Comparison of ENCODE assay signal across 25 cellular contexts in genomic region chr1:94118013-94118412, GRCh38. TPM values are rescaled to one million over a fixed set of nuclear protein-coding genes. Genes with fewer than 3 reads are reported as not detected.
DNase-seq lines count a peak whose midpoint lies in the region; ATAC-seq, FAIRE-seq and TF ChIP-seq lines count a peak whose summit lies in the region.
"Had no signal": no experiment of that assay in that cellular context is flagged by ENCODE, and none has a peak within 500 bp of the region (broad histone marks: within the 10 kb centered on the region; RNA-seq: fewer than 3 reads in every experiment).

No MANE protein-coding gene starts in this region.

- H3K56ac ChIP-seq in H1 (replicated peaks; ENCODE audit: insufficient read length, low read depth, low read length): no peak overlapping the region

- H4K20me1 ChIP-seq in mammary epithelial cell (ENCODE audit: insufficient read depth, low read length) (no peaks in the 10 kb centered on the region), H1 (replicated peaks in 1 of 2; ENCODE audit: control insufficient read depth in 1 of 2, insufficient read depth in 2 of 2, low read length in 2 of 2) (no peaks in the 10 kb centered on the region)

- H3K4me1 ChIP-seq in breast epithelium: peaks cover 11 to 15% of the 10 kb centered on the region in 2 donors
- no peaks in the 10 kb centered on the region for H3K4me1 ChIP-seq in mammary epithelial cell (ENCODE audit: insufficient read depth, low read length)
- H3K4me1 ChIP-seq in H1 (replicated peaks in 1 of 4; ENCODE audit: control insufficient read depth in 3 of 4, insufficient read depth in 4 of 4, low read length in 3 of 4): peaks cover 0 to 22% (median 16%) of the 10 kb centered on the region in 4 experiments
- H3K4me1 ChIP-seq in mesodermal cell (ENCODE audit: control insufficient read depth, insufficient read depth, low read length, poor library complexity, severe bottlenecking): peaks cover 69% of the 10 kb centered on the region
- peaks cover 30 to 43% of the 10 kb centered on the region in 2 donors for H3K4me1 ChIP-seq in thyroid gland

- no peak overlapping the region for H3K4me3 Mint-ChIP-seq in activated naive CD4-positive, alpha-beta T cell treated with anti-CD3 and anti-CD28 coated beads for 36 hours
- no peak overlapping the region for H3K4me3 Mint-ChIP-seq in activated T-helper 17 cell treated with anti-CD3 and anti-CD28 coated beads, Interleukin-2, amount 50 U/mL, for 72 hours
- H3K4me3 Mint-ChIP-seq: activated CD4-positive, alpha-beta memory T cell treated with anti-CD3 and anti-CD28 coated beads, Interleukin-2, amount 10 ng/mL, durations not matched to agents 7 days and 5 days; CD8-positive, alpha-beta T cell; memory B cell; naive B cell; stimulated activated naive CD8-positive, alpha-beta T cell treated with anti-CD3 and anti-CD28 coated beads, Interleukin-15, amount 100 ng/mL, for 72 hours had no signal

- FAIRE-seq in H1 (lab: Jason Lieb, UNC): no peak
- FAIRE-seq: bronchial epithelial cell, G401.6, TTC549 had no signal

- H2BK12ac ChIP-seq in H1 (ENCODE audit: low read depth, low read length): no peak overlapping the region

- no peaks in the 10 kb centered on the region for H3K4me1 Mint-ChIP-seq in activated naive CD4-positive, alpha-beta T cell treated with anti-CD3 and anti-CD28 coated beads for 36 hours (ENCODE audit: low read depth)
- no peaks in the 10 kb centered on the region for H3K4me1 Mint-ChIP-seq in activated T-helper 17 cell treated with anti-CD3 and anti-CD28 coated beads, Interleukin-2, amount 50 U/mL, for 72 hours
- H3K4me1 Mint-ChIP-seq: activated CD4-positive, alpha-beta memory T cell treated with anti-CD3 and anti-CD28 coated beads, Interleukin-2, amount 10 ng/mL, durations not matched to agents 7 days and 5 days; memory B cell; naive B cell; stimulated activated naive CD8-positive, alpha-beta T cell treated with anti-CD3 and anti-CD28 coated beads, Interleukin-15, amount 100 ng/mL, for 72 hours had no signal

- H3K9ac ChIP-seq in mammary epithelial cell (ENCODE audit: insufficient read depth, low read length): no peak overlapping the region
- H3K9ac ChIP-seq in H1 (replicated peaks in 1 of 4; ENCODE audit: extremely low read depth in 1 of 4, low read depth in 3 of 4, low read length in 3 of 4): no peak overlapping the region

- no peak overlapping the region for H2AK5ac ChIP-seq in H1 (ENCODE audit: low read depth, low read length)

- H4K91ac ChIP-seq in H1 (replicated peaks; ENCODE audit: insufficient read length, low read length): no peak overlapping the region

- no peak overlapping the region for H2AFZ ChIP-seq in mammary epithelial cell (ENCODE audit: low read depth, low read length)
- no peak overlapping the region for H2AFZ ChIP-seq in H1 (ENCODE audit: low read length)

- POLR2A ChIA-PET in H1 (lab: Charles Lee; ENCODE audit: partially characterized antibody): no interaction called here

- H3K9me3 ChIP-seq in breast epithelium (no peaks in the 10 kb centered on the region), mammary epithelial cell (replicated peaks; ENCODE audit: insufficient read depth, low read length) (no peaks in the 10 kb centered on the region), H1 (ENCODE audit: insufficient read depth in 2 of 2, low read depth in 1 of 2, low read length in 1 of 2) (no peaks in the 10 kb centered on the region), mesodermal cell (ENCODE audit: control insufficient read depth, low read length) (no peaks in the 10 kb centered on the region), thyroid gland (no peaks in the 10 kb centered on the region)
- H3K9me3 ChIP-seq: tibial artery had no signal

- H3K23ac ChIP-seq in H1 (ENCODE audit: insufficient read length): no peak overlapping the region

- no peaks in the 10 kb centered on the region for H3K79me2 ChIP-seq in mammary epithelial cell (ENCODE audit: insufficient read depth, low read length)
- no peaks in the 10 kb centered on the region for H3K79me2 ChIP-seq in H1 (ENCODE audit: control insufficient read depth in 1 of 2, insufficient read depth in 2 of 2, low read length in 2 of 2)

- no peak overlapping the region for H3K4me2 ChIP-seq in mammary epithelial cell (ENCODE audit: insufficient read depth, low read depth, low read length)
- no peak overlapping the region for H3K4me2 ChIP-seq in H1 (ENCODE audit: insufficient read depth in 1 of 2, low read depth in 2 of 2, low read length in 2 of 2)

- no peak for TF ChIP-seq EP300 in H1 (IDR thresholded peaks at IDR 0.05; ENCODE audit: borderline replicate concordance in 1 of 2, low read depth in 2 of 2, low read length in 2 of 2)

- dilution Hi-C loops in mammary epithelial cell (cut with HindIII; ENCODE audit: low sequenced_read_pairs): loop anchor here (5.0 kb wide), 1 partner anchor 41 kb away; no protein-coding TSS in a partner anchor

- no peak overlapping the region for H3K4me3 ChIP-seq in breast epithelium
- no peak overlapping the region for H3K4me3 ChIP-seq in mammary epithelial cell (replicated peaks in 1 of 3; ENCODE audit: insufficient read depth in 1 of 3, low read depth in 2 of 3, low read length in 3 of 3)
- H3K4me3 ChIP-seq in H1 (ENCODE audit: extremely low read depth in 1 of 4, insufficient read depth in 2 of 4, low read depth in 3 of 4, low read length in 4 of 4): no peak overlapping the region
- no peak overlapping the region for H3K4me3 ChIP-seq in mesodermal cell (ENCODE audit: extremely low read depth, insufficient read depth, low read length, poor library complexity, severe bottlenecking)
- no peak overlapping the region for H3K4me3 ChIP-seq in thyroid gland (replicated peaks in 1 of 3)
- H3K4me3 ChIP-seq: tibial artery had no signal

- no peak overlapping the region for H3K4ac ChIP-seq in H1 (replicated peaks; ENCODE audit: insufficient read length, low read depth, low read length)

- H3K27me3 ChIP-seq in breast epithelium (no peaks in the 10 kb centered on the region), mammary epithelial cell (ENCODE audit: insufficient read depth, low read length) (no peaks in the 10 kb centered on the region), H1 (replicated peaks in 1 of 4; ENCODE audit: control insufficient read depth in 3 of 4, extremely low read depth in 1 of 4, insufficient read depth in 3 of 4, low read length in 3 of 4) (peaks cover 10 to 33% (median 20%) of the 10 kb centered on the region in 4 experiments), thyroid gland (no peaks in the 10 kb centered on the region)
- H3K27me3 ChIP-seq: tibial artery had no signal

- in situ Hi-C loops in mammary epithelial cell (cut with MboI; ENCODE audit: low sequenced_read_pairs in 2 of 2): no loop called here

- H4K8ac ChIP-seq in H1 (ENCODE audit: extremely low read depth, insufficient read depth, low read length): no peak overlapping the region

- no peak overlapping the region for H3K14ac ChIP-seq in H1 (ENCODE audit: insufficient read length)

- CTCF ChIA-PET in mammary epithelial cell (lab: Charles Lee; ENCODE audit: low non-redundant PET): no interaction called here
- CTCF ChIA-PET in H1 (lab: Charles Lee; ENCODE audit: partially characterized antibody): interaction anchor here (0.7 to 1.6 kb wide), 3 partner anchors 16 to 37 kb away, joined by 3 to 5 read pairs (median 3); no protein-coding TSS in a partner anchor
- CTCF ChIA-PET in activated naive CD4-positive, alpha-beta T cell treated with anti-CD3 and anti-CD28 coated beads for 36 hours (lab: Charles Lee): no interaction called here

- intact Hi-C loops in breast epithelium (cut with DNase I; ENCODE audit: low total_unique reads) (no loop called here), mammary epithelial cell (cut with micrococcal nuclease) (no loop called here), thyroid gland (cut with DNase I) (no loop called here)
- intact Hi-C loops in activated naive CD4-positive, alpha-beta T cell treated with anti-CD3 and anti-CD28 coated beads for 36 hours (cut with micrococcal nuclease): no loop called here

- no peaks in the 10 kb centered on the region for H3K36me3 ChIP-seq in breast epithelium
- no peaks in the 10 kb centered on the region for H3K36me3 ChIP-seq in mammary epithelial cell (ENCODE audit: insufficient read depth, low read length)
- no peaks in the 10 kb centered on the region for H3K36me3 ChIP-seq in H1 (ENCODE audit: control insufficient read depth in 2 of 4, insufficient read depth in 4 of 4, low read length in 3 of 4)
- H3K36me3 ChIP-seq in mesodermal cell (ENCODE audit: control insufficient read depth, insufficient read depth, low read length): no peaks in the 10 kb centered on the region
- H3K36me3 ChIP-seq in thyroid gland: no peaks in the 10 kb centered on the region
- H3K36me3 ChIP-seq: tibial artery had no signal

- no peak overlapping the region for H2BK5ac ChIP-seq in H1 (ENCODE audit: low read depth, low read length)

- H3K27ac Mint-ChIP-seq in activated naive CD4-positive, alpha-beta T cell treated with anti-CD3 and anti-CD28 coated beads for 36 hours: no peak overlapping the region
- no peak overlapping the region for H3K27ac Mint-ChIP-seq in activated T-helper 17 cell treated with anti-CD3 and anti-CD28 coated beads, Interleukin-2, amount 50 U/mL, for 72 hours
- H3K27ac Mint-ChIP-seq: activated CD4-positive, alpha-beta memory T cell treated with anti-CD3 and anti-CD28 coated beads, Interleukin-2, amount 10 ng/mL, durations not matched to agents 7 days and 5 days; CD8-positive, alpha-beta T cell; memory B cell; naive B cell; stimulated activated naive CD8-positive, alpha-beta T cell treated with anti-CD3 and anti-CD28 coated beads, Interleukin-15, amount 100 ng/mL, for 72 hours had no signal

- 0 out of 2 replicates have a peak overlapping the region, but pooled peaks have one; percentile 6 for H2BK20ac ChIP-seq in H1 (ENCODE audit: low read length)

- H3K18ac ChIP-seq in H1 (ENCODE audit: extremely low read depth, low read length): no peak overlapping the region

- no peaks in the 10 kb centered on the region for H3K9me3 Mint-ChIP-seq in activated naive CD4-positive, alpha-beta T cell treated with anti-CD3 and anti-CD28 coated beads for 36 hours
- H3K9me3 Mint-ChIP-seq in activated T-helper 17 cell treated with anti-CD3 and anti-CD28 coated beads, Interleukin-2, amount 50 U/mL, for 72 hours: no peaks in the 10 kb centered on the region
- H3K9me3 Mint-ChIP-seq: activated CD4-positive, alpha-beta memory T cell treated with anti-CD3 and anti-CD28 coated beads, Interleukin-2, amount 10 ng/mL, durations not matched to agents 7 days and 5 days; CD8-positive, alpha-beta T cell; memory B cell; stimulated activated naive CD8-positive, alpha-beta T cell treated with anti-CD3 and anti-CD28 coated beads, Interleukin-15, amount 100 ng/mL, for 72 hours had no signal

- H3K79me1 ChIP-seq in H1 (ENCODE audit: low read depth, low read length): no peaks in the 10 kb centered on the region

- DNase-seq in breast epithelium (ENCODE audit: low spot score in 2 of 2): no peak
- no peak for DNase-seq in mammary epithelial cell
- no peak for DNase-seq in H1 (ENCODE audit: low read depth in 1 of 2, low spot score in 2 of 2)
- no peak for DNase-seq in thyroid gland
- no peak for DNase-seq in activated naive CD4-positive, alpha-beta T cell treated with anti-CD3 and anti-CD28 coated beads for 36 hours
- no peak for DNase-seq in cerebellar cortex (ENCODE audit: low spot score)
- DNase-seq: activated CD4-positive, alpha-beta memory T cell treated with anti-CD3 and anti-CD28 coated beads, Interleukin-2, amount 10 ng/mL, durations not matched to agents 7 days and 5 days; activated CD4-positive, CD25-positive, alpha-beta regulatory T cell treated with anti-CD3 and anti-CD28 coated beads, Interleukin-2, amount 50 U/mL, for 72 hours; activated gamma-delta T cell treated with Interleukin-2 at 50 U/mL for 16 hours; CD8-positive, alpha-beta T cell; cortex of kidney; naive B cell; NCI-H1694; NCI-H2171; NCI-H526; stimulated activated naive CD8-positive, alpha-beta T cell treated with anti-CD3 and anti-CD28 coated beads, Interleukin-15, amount 100 ng/mL, for 72 hours; tibial artery had no signal

- BruUV-seq in mammary epithelial cell (replicated peaks; lab: Mats Ljungman, UMichigan): no TSS peak

- 64% methylated on average over 5 of the region's 7 CpGs for WGBS in mammary epithelial cell (ENCODE audit: low coverage, missing lambda C conversion rate)
- WGBS in H1 (ENCODE audit: extremely low coverage in 1 of 2, insufficient coverage in 1 of 2, insufficient read length in 1 of 2, insufficient replicate concordance in 2 of 2, low coverage in 1 of 2, low lambda C conversion rate in 2 of 2, missing lambda C conversion rate in 1 of 2), 2 experiments: 80% methylated on average over 7 of the region's 7 CpGs; no CpG with 5 or more reads in 1 of the 2 experiments
- 67 to 92% methylated on average over 2 to 3 of the region's 7 CpGs for WGBS in mesodermal cell (ENCODE audit: insufficient coverage in 2 of 2), 2 experiments
- WGBS in thyroid gland, 2 donors: 67 to 72% methylated on average over 7 of the region's 7 CpGs

- no peak for ATAC-seq in activated T-helper 17 cell treated with anti-CD3 and anti-CD28 coated beads, Interleukin-2, amount 50 U/mL, for 72 hours (replicated peaks)
- ATAC-seq: CD8-positive, alpha-beta T cell; stimulated activated naive CD8-positive, alpha-beta T cell treated with anti-CD3 and anti-CD28 coated beads, Interleukin-15, amount 100 ng/mL, for 72 hours had no signal

- peaks cover 3% of the 10 kb centered on the region for H3K27me3 Mint-ChIP-seq in activated naive CD4-positive, alpha-beta T cell treated with anti-CD3 and anti-CD28 coated beads for 36 hours (ENCODE audit: low read depth)
- H3K27me3 Mint-ChIP-seq in activated T-helper 17 cell treated with anti-CD3 and anti-CD28 coated beads, Interleukin-2, amount 50 U/mL, for 72 hours: peaks cover 24% of the 10 kb centered on the region
- H3K27me3 Mint-ChIP-seq: stimulated activated naive CD8-positive, alpha-beta T cell treated with anti-CD3 and anti-CD28 coated beads, Interleukin-15, amount 100 ng/mL, for 72 hours had no signal

- no peak for TF ChIP-seq RAD21 in H1 (IDR thresholded peaks at IDR 0.05 in 1 of 2, conservative IDR thresholded peaks at IDR 0.05 in 1 of 2; ENCODE audit: low read depth in 2 of 2, low read length in 2 of 2)

- 0 out of 2 replicates have a peak overlapping the region, but pooled peaks have one; percentile 51 for H2BK15ac ChIP-seq in H1 (ENCODE audit: low read length)

- no peaks in the 10 kb centered on the region for H3K23me2 ChIP-seq in H1 (ENCODE audit: low read depth, low read length)

- TF ChIP-seq CTCF in breast epithelium (IDR thresholded peaks at IDR 0.05): no peak
- TF ChIP-seq CTCF in mammary epithelial cell (conservative IDR thresholded peaks at IDR 0.05 in 1 of 2, IDR thresholded peaks at IDR 0.05 in 1 of 2; ENCODE audit: extremely low read depth in 1 of 2, insufficient read depth in 1 of 2, low read depth in 1 of 2, low read length in 2 of 2): no peak
- no peak for TF ChIP-seq CTCF in H1 (IDR thresholded peaks at IDR 0.05; ENCODE audit: control extremely low read depth in 1 of 3, insufficient read depth in 1 of 3, low read depth in 1 of 3, low read length in 3 of 3)
- TF ChIP-seq CTCF in thyroid gland (IDR thresholded peaks at IDR 0.05): no peak

- H3K27ac ChIP-seq in breast epithelium (peak overlapping the region; percentile 51 to 61), mammary epithelial cell (ENCODE audit: insufficient read depth, low read depth, low read length) (no peak overlapping the region), H1 (ENCODE audit: low read depth, low read length) (no peak overlapping the region), mesodermal cell (ENCODE audit: low read depth, low read length, severe bottlenecking) (peak overlapping the region; percentile 62), thyroid gland (peak overlapping the region; percentile 87 to 93 (median 91))
- H3K27ac ChIP-seq: 22Rv1, tibial artery had no signal

- no peaks in the 10 kb centered on the region for H3K36me3 Mint-ChIP-seq in activated naive CD4-positive, alpha-beta T cell treated with anti-CD3 and anti-CD28 coated beads for 36 hours (ENCODE audit: low read depth)
- H3K36me3 Mint-ChIP-seq in activated T-helper 17 cell treated with anti-CD3 and anti-CD28 coated beads, Interleukin-2, amount 50 U/mL, for 72 hours (ENCODE audit: low read depth): no peaks in the 10 kb centered on the region
- H3K36me3 Mint-ChIP-seq: CD8-positive, alpha-beta T cell; memory B cell; naive B cell had no signal

- no peak overlapping the region for H4K5ac ChIP-seq in H1 (ENCODE audit: insufficient read length, low read depth, low read length)

- H2BK120ac ChIP-seq in H1 (replicated peaks; ENCODE audit: low read depth, low read length): no peak overlapping the region

- TF ChIP-seq POLR2A in breast epithelium (IDR thresholded peaks at IDR 0.05) (no peak), H1 (IDR thresholded peaks at IDR 0.05; ENCODE audit: control extremely low read depth in 1 of 2, low read depth in 2 of 2, low read length in 2 of 2) (no peak), thyroid gland (IDR thresholded peaks at IDR 0.05) (no peak)

RNA-seq across cellular contexts. Expression of gene ABCA4, which starts 2.9 kb away (rescaled TPM):
- total RNA-seq in breast epithelium (1 to 10 TPM in 2 of 3 donors, under 1 TPM in 1; 0.16 to 3.5 (median 1.3) TPM), mammary epithelial cell (1 to 10 TPM in 1 of 2 donors, under 1 TPM in 1; 0.56 to 1.7 TPM), thyroid gland (1 to 10 TPM in 1 of 4 donors, under 1 TPM in 3; 0.44 to 1.0 (median 0.82) TPM)
- polyA plus RNA-seq in mammary epithelial cell (0.29 TPM), H1 (2011; rRNA removed) (0.06 TPM in 2 replicates)
- polyA minus RNA-seq in mammary epithelial cell: not detected
- total RNA-seq in H1 (2021; fragmentation: NEBNext Ultra II Directional; extraction: Animal tissue kit (Norgen Biotek cat#: 25700)): not detected in 2 replicates
- polyA plus RNA-seq in H1 (2011; cell fraction: cytosol; rRNA removed): 0.06 TPM
- 0.50 TPM for polyA plus RNA-seq in H1 (2011; cell fraction: nucleus; rRNA removed)
- 0.12 to 0.62 TPM (median 0.24 TPM) in 4 replicates for polyA plus RNA-seq in H1 (2012, experiment 1 of 2)
- polyA plus RNA-seq in H1 (2012, experiment 2 of 2): not detected
- polyA plus RNA-seq in H1 (2013, experiment 1 of 2): 0.06 TPM
- polyA plus RNA-seq in H1 (2013, experiment 2 of 2): 0.07 TPM
- 0.02 and 0.03 TPM in 2 replicates for polyA minus RNA-seq in H1 (2011; rRNA and poly(A)+ RNA removed)
- not detected for polyA minus RNA-seq in H1 (2011; cell fraction: cytosol; rRNA and poly(A)+ RNA removed)
- not detected for polyA minus RNA-seq in H1 (2011; cell fraction: nucleus; rRNA and poly(A)+ RNA removed)
- polyA plus RNA-seq in mesodermal cell (2013, experiment 1 of 2): 9.5 TPM
- polyA plus RNA-seq in mesodermal cell (2013, experiment 2 of 2): 8.2 TPM
- under 1 TPM; 0.10 to 0.14 TPM for total RNA-seq in activated naive CD4-positive, alpha-beta T cell treated with anti-CD3 and anti-CD28 coated beads for 36 hours
- not detected for total RNA-seq in activated T-helper 17 cell treated with anti-CD3 and anti-CD28 coated beads, Interleukin-2, amount 50 U/mL, for 72 hours
- total RNA-seq: activated CD4-positive, alpha-beta memory T cell treated with anti-CD3 and anti-CD28 coated beads, Interleukin-2, amount 10 ng/mL, durations not matched to agents 7 days and 5 days; CD8-positive, alpha-beta T cell; SK-MEL-5 had no signal

Comparison
In these comparisons a context has a peak if more than half of its experiments do, and no peak if none do; other contexts are left out.
1. H3K27ac ChIP-seq: peak in breast epithelium (2 of 2), mesodermal cell (single experiment) and thyroid gland (3 of 3); none in mammary epithelial cell (single experiment) and H1 (single experiment).